In the genomic region with DNA sequence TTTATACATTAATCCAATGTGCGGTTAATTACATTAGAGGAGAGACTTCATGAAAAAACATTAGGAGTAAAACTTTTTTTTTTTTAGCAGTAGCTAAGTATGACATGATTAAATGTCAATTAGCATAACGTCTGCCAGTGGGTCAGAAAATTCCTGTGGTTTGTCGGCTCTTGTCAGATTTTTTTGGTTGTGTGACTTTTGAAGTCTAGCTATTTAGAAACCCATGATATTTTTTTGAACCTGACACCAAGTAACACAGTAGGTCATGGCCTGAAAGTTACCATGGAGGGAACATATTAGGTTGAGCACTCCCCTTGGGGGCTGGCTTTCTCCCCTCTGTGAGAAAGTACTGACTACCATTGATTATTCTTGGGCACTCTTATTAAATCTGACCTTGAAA, we compare ENCODE assay signal across 18 cellular contexts.
DNase-seq lines count a peak whose midpoint lies in the region; TF ChIP-seq lines count a peak whose summit lies in the region.
"Had no signal": no experiment of that assay in that cellular context is flagged by ENCODE, and none has a peak within 500 bp of the region (broad histone marks: within the 10 kb centered on the region; RNA-seq: fewer than 3 reads in every experiment).

No MANE protein-coding gene starts in this region.

- 47 to 57% (median 50%) methylated on average over 3 of the region's 3 CpGs for WGBS in stomach, 5 donors

- H3K36me3 Mint-ChIP-seq in HFFc6 (ENCODE audit: low read depth): no peaks in the 10 kb centered on the region
- H3K36me3 Mint-ChIP-seq: activated naive CD8-positive, alpha-beta T cell treated with anti-CD3 and anti-CD28 coated beads, Interleukin-2, amount 10 ng/mL, durations not matched to agents 7 days and 5 days had no signal

- peak overlapping the region; percentile 71; the same call in 1 of the 2 replicates for H3K4me3 Mint-ChIP-seq in HFFc6
- H3K4me3 Mint-ChIP-seq: activated naive CD8-positive, alpha-beta T cell treated with anti-CD3 and anti-CD28 coated beads, Interleukin-2, amount 10 ng/mL, durations not matched to agents 7 days and 5 days; dendritic cell treated with granulocyte-macrophage colony-stimulating factor and Interleukin-4, amounts not matched to agents 40 ng/mL and 50 ng/mL, for 4 days; T-helper 2 cell treated with Interferon-gamma antibody and Interleukin-4, amounts not matched to agents 5 μg/mL and 100 μg/mL, for 36 hours had no signal

- TF ChIP-seq EP300 in stomach (IDR thresholded peaks at IDR 0.05): no peak

- H3K4me3 ChIP-seq in ascending aorta (no peak overlapping the region), stomach (no peak overlapping the region)
- H3K4me3 ChIP-seq: GM12878, lung had no signal

- intact Hi-C loops in ascending aorta (cut with DNase I) (loop anchor here (5.0 kb wide), 1 partner anchor 145 kb away; no protein-coding TSS in a partner anchor), stomach (cut with DNase I; ENCODE audit: low total_unique reads) (no loop called here), posterior cingulate gyrus (cut with DNase I) (no loop called here)

- no peaks in the 10 kb centered on the region for H3K27me3 ChIP-seq in ascending aorta
- no peaks in the 10 kb centered on the region for H3K27me3 ChIP-seq in stomach
- H3K27me3 ChIP-seq: esophagus squamous epithelium had no signal

- H3K9me3 ChIP-seq in ascending aorta (no peaks in the 10 kb centered on the region), stomach (no peaks in the 10 kb centered on the region)
- H3K9me3 ChIP-seq: esophagus squamous epithelium had no signal

- H3K36me3 ChIP-seq in ascending aorta (no peaks in the 10 kb centered on the region), stomach (no peaks in the 10 kb centered on the region)
- H3K36me3 ChIP-seq: esophagus squamous epithelium had no signal

- TF ChIP-seq CTCF in HFFc6 (IDR thresholded peaks at IDR 0.05): no peak
- no peak for TF ChIP-seq CTCF in ascending aorta (IDR thresholded peaks at IDR 0.05)
- TF ChIP-seq CTCF in stomach (IDR thresholded peaks at IDR 0.05): no peak

- no peak for DNase-seq in HFFc6
- no peak for DNase-seq in ascending aorta (ENCODE audit: low spot score in 2 of 2)
- peak; percentile 50 for DNase-seq in kidney glomerular epithelial cell (lab: John Stamatoyannopoulos, UW)
- DNase-seq in stomach: no peak
- no peak for DNase-seq in NCI-H526 treated with DMSO at 0.1 percent for 48 hours (lab: John Stamatoyannopoulos, UW)
- DNase-seq in stimulated activated CD4-positive, alpha-beta T cell treated with anti-CD3 and anti-CD28 coated beads, Interleukin-12 subunit alpha, Interleukin-12 subunit beta, amount 100 ng/mL, for 4 hours: no peak
- DNase-seq in activated gamma-delta T cell (lab: John Stamatoyannopoulos, UW): no peak
- no peak for DNase-seq in posterior cingulate gyrus
- DNase-seq: activated CD4-positive, alpha-beta T cell treated with anti-CD3 and anti-CD28 coated beads for 48 hours; activated naive CD8-positive, alpha-beta T cell treated with anti-CD3 and anti-CD28 coated beads, Interleukin-2, amount 10 ng/mL, durations not matched to agents 7 days and 5 days; activated T-cell treated with anti-CD3 and anti-CD28 coated beads, Interleukin-2, amount 50 U/mL, for 1 hour; esophagus squamous epithelium; NCI-H187; NCI-H82 had no signal

- peaks cover 0 to 24% of the 10 kb centered on the region in 2 donors for H3K4me1 ChIP-seq in ascending aorta
- peaks cover 14 to 29% (median 23%) of the 10 kb centered on the region in 4 donors for H3K4me1 ChIP-seq in stomach

- H3K27ac ChIP-seq in ascending aorta (peak overlapping the region; percentile 74 to 87), stomach (peak overlapping the region in 4 of 5 donors; percentile 65 to 86 (median 74))

- no peak overlapping the region for H3K27ac Mint-ChIP-seq in HFFc6
- H3K27ac Mint-ChIP-seq: activated naive CD8-positive, alpha-beta T cell treated with anti-CD3 and anti-CD28 coated beads, Interleukin-2, amount 10 ng/mL, durations not matched to agents 7 days and 5 days; dendritic cell treated with granulocyte-macrophage colony-stimulating factor and Interleukin-4, amounts not matched to agents 40 ng/mL and 50 ng/mL, for 4 days; T-helper 2 cell treated with Interferon-gamma antibody and Interleukin-4, amounts not matched to agents 5 μg/mL and 100 μg/mL, for 36 hours had no signal

- H3K4me1 Mint-ChIP-seq in HFFc6 (ENCODE audit: low read depth): peaks cover 38% of the 10 kb centered on the region
- H3K4me1 Mint-ChIP-seq: activated naive CD8-positive, alpha-beta T cell treated with anti-CD3 and anti-CD28 coated beads, Interleukin-2, amount 10 ng/mL, durations not matched to agents 7 days and 5 days had no signal

- no peak for TF ChIP-seq POLR2A in stomach (IDR thresholded peaks at IDR 0.05)

- H3K27me3 Mint-ChIP-seq in HFFc6 (ENCODE audit: insufficient read depth): peaks cover 5% of the 10 kb centered on the region; the same call in 1 of the 2 replicates
- H3K27me3 Mint-ChIP-seq: dendritic cell treated with granulocyte-macrophage colony-stimulating factor and Interleukin-4, amounts not matched to agents 40 ng/mL and 50 ng/mL, for 4 days had no signal

- H3K9me3 Mint-ChIP-seq in HFFc6: no peaks in the 10 kb centered on the region
- H3K9me3 Mint-ChIP-seq: activated naive CD8-positive, alpha-beta T cell treated with anti-CD3 and anti-CD28 coated beads, Interleukin-2, amount 10 ng/mL, durations not matched to agents 7 days and 5 days; dendritic cell treated with granulocyte-macrophage colony-stimulating factor and Interleukin-4, amounts not matched to agents 40 ng/mL and 50 ng/mL, for 4 days; T-helper 2 cell treated with Interferon-gamma antibody and Interleukin-4, amounts not matched to agents 5 μg/mL and 100 μg/mL, for 36 hours had no signal
